Comparison of ENCODE assay signal across 8 cellular contexts in genomic region chr11:118633979-118634378, GRCh38. TPM values are rescaled to one million over a fixed set of nuclear protein-coding genes. Genes with fewer than 3 reads are reported as not detected.
DNase-seq lines count a peak whose midpoint lies in the region; ATAC-seq, FAIRE-seq and TF ChIP-seq lines count a peak whose summit lies in the region.

No MANE protein-coding gene starts in this region.

- peaks cover 86% of the 10 kb centered on the region for H3K36me3 ChIP-seq in skeletal muscle satellite cell (ENCODE audit: insufficient read depth, low read length)

- peak overlapping the region; percentile 67 for H3K27ac ChIP-seq in angular gyrus (ENCODE audit: low read depth, low read length)

- peaks cover 40% of the 10 kb centered on the region for H3K4me1 ChIP-seq in skeletal muscle satellite cell (ENCODE audit: control insufficient read depth, insufficient read depth, low read length)

- peak overlapping the region; percentile 11 for H3K4me2 ChIP-seq in skeletal muscle satellite cell (ENCODE audit: low read length)

- H3K27me3 Mint-ChIP-seq in activated CD8-positive, alpha-beta T cell treated with anti-CD3 and anti-CD28 coated beads, Interleukin-2, amount 10 ng/mL, durations not matched to agents 7 days and 5 days (ENCODE audit: low read depth) = peaks cover 4% of the 10 kb centered on the region

- no peak overlapping the region for H3K9ac ChIP-seq in skeletal muscle satellite cell (ENCODE audit: low read depth, low read length)

- no peak for ATAC-seq in GM21381 (IDR thresholded peaks at IDR 0.05; ENCODE audit: unreplicated experiment)
- ATAC-seq in activated CD8-positive, alpha-beta T cell treated with anti-CD3 and anti-CD28 coated beads, Interleukin-2, amount 10 ng/mL, durations not matched to agents 7 days and 5 days = no peak

- POLR2A ChIA-PET in activated CD8-positive, alpha-beta T cell treated with anti-CD3 and anti-CD28 coated beads, Interleukin-2, amount 10 ng/mL, durations not matched to agents 7 days and 5 days (lab: Charles Lee) = interaction anchor here (0.7 kb wide), 1 partner anchor 9 kb away, joined by 3 read pairs; no protein-coding TSS in a partner anchor

- no peaks in the 10 kb centered on the region for H3K9me3 ChIP-seq in iPS-18c (ENCODE audit: control insufficient read depth, insufficient read depth, low read length)
- no peaks in the 10 kb centered on the region for H3K9me3 ChIP-seq in skeletal muscle satellite cell (replicated peaks; ENCODE audit: low read length)

- H3K4me3 ChIP-seq in iPS-18c (ENCODE audit: insufficient read depth, low read depth, low read length) = peak overlapping the region; percentile 71; the same call in 1 of the 2 replicates
- H3K4me3 ChIP-seq in skeletal muscle satellite cell (ENCODE audit: low read length) = peak overlapping the region; percentile 9

- no peak for FAIRE-seq in GM12891 (lab: Jason Lieb, UNC)

- no peak overlapping the region for H3K4me3 Mint-ChIP-seq in activated CD8-positive, alpha-beta T cell treated with anti-CD3 and anti-CD28 coated beads, Interleukin-2, amount 10 ng/mL, durations not matched to agents 7 days and 5 days

- CTCF ChIA-PET in activated CD8-positive, alpha-beta T cell treated with anti-CD3 and anti-CD28 coated beads, Interleukin-2, amount 10 ng/mL, durations not matched to agents 7 days and 5 days (lab: Charles Lee) = interaction anchor here (1.2 to 2.0 kb wide), 3 partner anchors 20 to 56 kb away, joined by 3 to 5 read pairs (median 5); no protein-coding TSS in a partner anchor

- no peak for TF ChIP-seq POLR2A in GM12891 (IDR thresholded peaks at IDR 0.05; ENCODE audit: low read depth, low read length)

- H3K4me1 Mint-ChIP-seq in activated CD8-positive, alpha-beta T cell treated with anti-CD3 and anti-CD28 coated beads, Interleukin-2, amount 10 ng/mL, durations not matched to agents 7 days and 5 days (ENCODE audit: low read depth) = peaks cover 6% of the 10 kb centered on the region

- no peaks in the 10 kb centered on the region for H3K27me3 ChIP-seq in skeletal muscle satellite cell (ENCODE audit: control insufficient read depth, insufficient read depth, low read length)

- DNase-seq in GM03348 (ENCODE audit: low spot score) = peak; percentile 70
- DNase-seq in NCI-H187 treated with DMSO at 0.1 percent for 48 hours (lab: John Stamatoyannopoulos, UW) = no peak
- no peak for DNase-seq in activated CD8-positive, alpha-beta T cell treated with anti-CD3 and anti-CD28 coated beads, Interleukin-2, amount 10 ng/mL, durations not matched to agents 7 days and 5 days
- DNase-seq in GM12891 (ENCODE audit: insufficient read length, low spot score) = no peak

- no peaks in the 10 kb centered on the region for H3K9me3 Mint-ChIP-seq in activated CD8-positive, alpha-beta T cell treated with anti-CD3 and anti-CD28 coated beads, Interleukin-2, amount 10 ng/mL, durations not matched to agents 7 days and 5 days (ENCODE audit: insufficient read depth)

- H3K27ac Mint-ChIP-seq in activated CD8-positive, alpha-beta T cell treated with anti-CD3 and anti-CD28 coated beads, Interleukin-2, amount 10 ng/mL, durations not matched to agents 7 days and 5 days = no peak overlapping the region

- no peaks in the 10 kb centered on the region for H3K36me3 Mint-ChIP-seq in activated CD8-positive, alpha-beta T cell treated with anti-CD3 and anti-CD28 coated beads, Interleukin-2, amount 10 ng/mL, durations not matched to agents 7 days and 5 days (ENCODE audit: low read depth)

TF ChIP-seq in GM12891, 5 proteins besides CTCF, POLR2A, EP300 and RAD21:
- TF ChIP-seq POU2F2 (IDR thresholded peaks at IDR 0.05; ENCODE audit: low read depth, low read length) = no peak
- TF ChIP-seq PAX5 (IDR thresholded peaks at IDR 0.05; ENCODE audit: insufficient read depth, low read length, severe bottlenecking) = no peak
- TF ChIP-seq SPI1 (IDR thresholded peaks at IDR 0.05; ENCODE audit: low read depth, low read length) = no peak
- TF ChIP-seq TAF1 (IDR thresholded peaks at IDR 0.05; ENCODE audit: low read depth, low read length) = no peak
- TF ChIP-seq POLR2AphosphoS5 (IDR thresholded peaks at IDR 0.05; ENCODE audit: low read depth, low read length) = no peak

RNA-seq across cellular contexts. Expression of gene PHLDB1, which starts 26.6 kb away (rescaled TPM):
- 107 and 124 TPM in 2 replicates for total RNA-seq in skeletal muscle satellite cell (2012; rRNA removed)
- total RNA-seq in activated CD8-positive, alpha-beta T cell treated with anti-CD3 and anti-CD28 coated beads, Interleukin-2, amount 10 ng/mL, durations not matched to agents 7 days and 5 days = under 1 TPM; 0.63 to 0.76 TPM
- polyA plus RNA-seq in GM12891 (2012; ENCODE audit: low read depth, missing spikeins) = 0.08 TPM

RNA-seq across cellular contexts. Expression of gene TREH, which starts 45.5 kb away (rescaled TPM):
- total RNA-seq in skeletal muscle satellite cell (2012; rRNA removed) = not detected in 2 replicates
- total RNA-seq in activated CD8-positive, alpha-beta T cell treated with anti-CD3 and anti-CD28 coated beads, Interleukin-2, amount 10 ng/mL, durations not matched to agents 7 days and 5 days = not detected
- polyA plus RNA-seq in GM12891 (2012; ENCODE audit: low read depth, missing spikeins) = not detected
